ENCODE assay signal across 22 cellular contexts in the genomic region with DNA sequence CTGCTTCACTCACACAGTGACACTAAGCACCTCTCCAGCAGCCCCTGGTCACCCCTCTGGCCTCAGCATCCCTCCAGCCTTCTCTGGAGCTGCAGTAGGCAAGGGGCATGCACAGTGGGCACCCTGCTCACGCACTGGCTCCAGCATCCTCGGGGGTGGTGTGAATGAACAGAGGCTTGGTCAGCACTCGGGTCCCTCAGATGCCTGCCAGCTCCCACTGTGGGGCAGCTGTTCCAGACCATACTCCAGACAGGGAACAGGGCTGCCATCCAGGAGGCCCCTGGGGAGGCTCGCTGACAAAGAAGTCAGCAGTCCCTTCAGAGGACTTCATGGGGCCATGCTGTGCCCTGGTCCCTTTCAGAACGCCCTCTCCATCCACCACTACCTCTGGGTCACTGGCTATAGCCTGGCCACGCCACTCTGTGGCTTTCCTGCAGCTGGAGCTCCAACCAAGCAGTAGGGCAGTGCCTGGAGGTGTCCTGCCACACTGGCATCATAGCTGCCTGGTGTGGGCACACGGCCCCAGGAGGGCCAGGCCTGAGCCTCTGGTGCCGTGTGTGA. TPM values are rescaled to one million over a fixed set of nuclear protein-coding genes. Genes with fewer than 3 reads are reported as not detected.
A peak's percentile ranks its signal among the peaks of the same experiment; 100 is the strongest.
DNase-seq lines count a peak whose midpoint lies in the region; ATAC-seq, FAIRE-seq and TF ChIP-seq lines count a peak whose summit lies in the region.
"Had no signal": no experiment of that assay in that cellular context is flagged by ENCODE, and none has a peak within 500 bp of the region (broad histone marks: within the 10 kb centered on the region; RNA-seq: fewer than 3 reads in every experiment).

No MANE protein-coding gene starts in this region.

- H3K4ac ChIP-seq in neuronal stem cell (ENCODE audit: low read length): no peak overlapping the region

- H3K23ac ChIP-seq in neuronal stem cell (ENCODE audit: low read depth, low read length, poor library complexity): no peak overlapping the region

- no peak overlapping the region for H3K14ac ChIP-seq in neuronal stem cell (ENCODE audit: low read length)

- 53 to 87% (median 84%) methylated on average over 3 to 8 of the region's 8 CpGs for WGBS in stomach, 5 donors
- no CpG with 5 or more reads among the region's 8 CpGs for WGBS in neuronal stem cell (ENCODE audit: extremely low coverage in 2 of 2, insufficient read length in 2 of 2, insufficient replicate concordance in 1 of 2), 2 donors

- H4K91ac ChIP-seq in neuronal stem cell (ENCODE audit: low read depth, low read length, poor library complexity): no peak overlapping the region

- peak; percentile 52 for FAIRE-seq in bronchial epithelial cell (lab: Jason Lieb, UNC)
- FAIRE-seq: TTC549 had no signal

- H3K36me3 ChIP-seq in bronchial epithelial cell (ENCODE audit: control insufficient read depth, insufficient read depth, low read length) (peaks cover 13% of the 10 kb centered on the region), stomach (peaks cover 0 to 15% (median 3%) of the 10 kb centered on the region in 4 donors), neuronal stem cell (replicated peaks in 1 of 2; ENCODE audit: control insufficient read depth in 2 of 2, insufficient read depth in 2 of 2, low read length in 2 of 2) (no peaks in the 10 kb centered on the region)
- H3K36me3 ChIP-seq: thyroid gland had no signal

- H3K18ac ChIP-seq in neuronal stem cell (ENCODE audit: low read length): no peak overlapping the region

- no peaks in the 10 kb centered on the region for H3K9me3 ChIP-seq in stomach
- no peaks in the 10 kb centered on the region for H3K9me3 ChIP-seq in neuronal stem cell (replicated peaks in 1 of 2; ENCODE audit: control insufficient read depth in 2 of 2, insufficient read depth in 1 of 2, low read depth in 1 of 2, low read length in 2 of 2)
- H3K9me3 ChIP-seq: thyroid gland had no signal

- H2BK120ac ChIP-seq in neuronal stem cell (ENCODE audit: low read depth, low read length): no peak overlapping the region

- TF ChIP-seq POLR2A in stomach (IDR thresholded peaks at IDR 0.05) (no peak), GM18505 (IDR thresholded peaks at IDR 0.05; ENCODE audit: borderline replicate concordance, extremely low read depth, insufficient read depth, insufficient read length) (no peak)

- TF ChIP-seq EP300 in stomach (IDR thresholded peaks at IDR 0.05): no peak

- H3K27ac ChIP-seq in stomach (no peak overlapping the region), neuronal stem cell (replicated peaks; ENCODE audit: low read length) (no peak overlapping the region)
- H3K27ac ChIP-seq: thyroid gland had no signal

- DNase-seq in activated CD4-positive, CD25-positive, alpha-beta regulatory T cell treated with anti-CD3 and anti-CD28 coated beads, Interleukin-2, amount 50 U/mL, for 72 hours: peak; percentile 16
- DNase-seq in activated CD4-positive, CD25-positive, alpha-beta regulatory T cell (lab: John Stamatoyannopoulos, UW): no peak
- DNase-seq in bronchial epithelial cell (ENCODE audit: low read depth): no peak
- DNase-seq in islet precursor cell: peak; percentile 47
- peak; percentile 14 for DNase-seq in stomach
- DNase-seq in stimulated activated CD4-positive, alpha-beta T cell treated with anti-CD3 and anti-CD28 coated beads, Interleukin-4, amount 100 ng/mL, for 1 hour: no peak
- no peak for DNase-seq in neuronal stem cell (ENCODE audit: low spot score)
- DNase-seq: activated naive CD4-positive, alpha-beta T cell treated with anti-CD3 and anti-CD28 coated beads, Interleukin-2, amount 10 ng/mL, durations not matched to agents 7 days and 5 days; DMS79 treated with DMSO at 0.1 percent for 48 hours; naive B cell; NCI-H1694; NCI-H446 treated with DMSO at 0.1 percent for 48 hours; stimulated activated CD4-positive, alpha-beta T cell treated with anti-CD3 and anti-CD28 coated beads, Interleukin-2, amount 100 ng/mL, for 48 hours; stimulated activated CD8-positive, alpha-beta memory T cell treated with anti-CD3 and anti-CD28 coated beads, Interleukin-4, amount 100 ng/mL, for 48 hours had no signal

- TF ChIP-seq CTCF in bronchial epithelial cell (IDR thresholded peaks at IDR 0.05; ENCODE audit: insufficient read depth, low read length, severe bottlenecking) (no peak), stomach (IDR thresholded peaks at IDR 0.05) (no peak)

- no peak overlapping the region for H2AK5ac ChIP-seq in neuronal stem cell (ENCODE audit: low read depth, low read length)

- no peak overlapping the region for H4K8ac ChIP-seq in neuronal stem cell (ENCODE audit: low read depth, low read length)

- no peaks in the 10 kb centered on the region for H3K79me1 ChIP-seq in neuronal stem cell (ENCODE audit: low read depth, low read length)

- H3K9ac ChIP-seq in neuronal stem cell (ENCODE audit: low read depth, low read length, poor library complexity): no peak overlapping the region

- no peak overlapping the region for H2BK5ac ChIP-seq in neuronal stem cell (ENCODE audit: low read length)

- no peaks in the 10 kb centered on the region for H3K27me3 ChIP-seq in bronchial epithelial cell (ENCODE audit: control insufficient read depth, insufficient read depth, low read length)
- no peaks in the 10 kb centered on the region for H3K27me3 ChIP-seq in stomach
- H3K27me3 ChIP-seq in neuronal stem cell (ENCODE audit: control insufficient read depth in 3 of 3, insufficient read depth in 3 of 3, low read depth in 1 of 3, low read length in 3 of 3): peaks cover 0 to 6% (median 0%) of the 10 kb centered on the region in 3 experiments
- H3K27me3 ChIP-seq: thyroid gland had no signal

- no peak overlapping the region for H3K4me3 ChIP-seq in bronchial epithelial cell (ENCODE audit: low read depth, low read length)
- no peak overlapping the region for H3K4me3 ChIP-seq in stomach
- no peak overlapping the region for H3K4me3 ChIP-seq in neuronal stem cell (ENCODE audit: low read length in 2 of 2)
- H3K4me3 ChIP-seq: thyroid gland had no signal

- H3K4me1 ChIP-seq in stomach (peaks cover 5 to 30% (median 18%) of the 10 kb centered on the region in 4 donors), neuronal stem cell (ENCODE audit: control insufficient read depth in 2 of 2, insufficient read depth in 1 of 2, low read depth in 1 of 2, low read length in 2 of 2) (peaks cover 0 to 20% of the 10 kb centered on the region in 2 donors)

- H2BK15ac ChIP-seq in neuronal stem cell (ENCODE audit: low read length): no peak overlapping the region

- H3K4me2 ChIP-seq in neuronal stem cell (ENCODE audit: insufficient read depth, low read length, poor library complexity, severe bottlenecking): no peak overlapping the region

- H2BK12ac ChIP-seq in neuronal stem cell (ENCODE audit: low read length): no peak overlapping the region

- no peak overlapping the region for H2AFZ ChIP-seq in neuronal stem cell (ENCODE audit: low read length)

- intact Hi-C loops in stomach (cut with DNase I; ENCODE audit: low total_unique reads): no loop called here

- ATAC-seq in GM18505 (IDR thresholded peaks at IDR 0.05; ENCODE audit: unreplicated experiment): no peak

RNA-seq across cellular contexts. Expression of a gene that starts 26.3 kb away (rescaled TPM):
- total RNA-seq in bronchial epithelial cell (163 and 240 TPM in 2 replicates), stomach (100 to 1,000 TPM in 1 of 5 donors, 10 to 100 TPM in 4; 10.8 to 107 (median 50.0) TPM)
- polyA plus RNA-seq in stomach: 100 to 1,000 TPM in 1 of 3 donors, 1 to 10 TPM in 2; 5.3 to 103 (median 9.3) TPM
- 0.78 TPM for polyA plus RNA-seq in neuronal stem cell (2013, experiment 1 of 2)
- polyA plus RNA-seq in neuronal stem cell (2013, experiment 2 of 2): 0.60 TPM

RNA-seq across cellular contexts. Expression of a gene that starts 34.1 kb away (rescaled TPM):
- total RNA-seq in bronchial epithelial cell: 1.3 and 1.6 TPM in 2 replicates
- under 1 TPM in 1 of 5 donors, not detected in 4; 0.55 TPM for total RNA-seq in stomach
- polyA plus RNA-seq in stomach: 1 to 10 TPM in 1 of 3 donors, under 1 TPM in 1, not detected in 1; 0.46 to 1.0 TPM
- polyA plus RNA-seq in neuronal stem cell (2013, experiment 1 of 2): 0.26 TPM
- 0.30 TPM for polyA plus RNA-seq in neuronal stem cell (2013, experiment 2 of 2)
- total RNA-seq: A172 had no signal

RNA-seq across cellular contexts. Expression of a gene that starts 50.5 kb away (rescaled TPM):
- total RNA-seq in bronchial epithelial cell (not detected in 2 replicates), stomach (under 1 TPM in 1 of 5 donors, not detected in 4; under 0.01 TPM)
- under 1 TPM in 1 of 3 donors, not detected in 2; 0.10 TPM for polyA plus RNA-seq in stomach
- 0.64 TPM for polyA plus RNA-seq in neuronal stem cell (2013, experiment 1 of 2)
- 0.57 TPM for polyA plus RNA-seq in neuronal stem cell (2013, experiment 2 of 2)
- total RNA-seq: A172, fibroblast of lung, HT-29, renal cortical epithelial cell had no signal
- polyA plus RNA-seq: fibroblast of lung had no signal

RNA-seq across cellular contexts. Expression of a gene that starts 54.8 kb away (rescaled TPM):
- not detected in 2 replicates for total RNA-seq in bronchial epithelial cell
- total RNA-seq in stomach: not detected
- not detected for polyA plus RNA-seq in stomach
- not detected for polyA plus RNA-seq in neuronal stem cell (2013, experiment 1 of 2)
- not detected for polyA plus RNA-seq in neuronal stem cell (2013, experiment 2 of 2)
- total RNA-seq: A172, fibroblast of lung, HT-29, liver, renal cortical epithelial cell had no signal
- polyA plus RNA-seq: fibroblast of lung, liver had no signal

Comparison
In these comparisons a context has a peak if more than half of its experiments do, and no peak if none do; other contexts are left out.
1. DNase-seq: peak in activated CD4-positive, CD25-positive, alpha-beta regulatory T cell treated with anti-CD3 and anti-CD28 coated beads, Interleukin-2, amount 50 U/mL, for 72 hours (single experiment), islet precursor cell (single experiment) and stomach (single experiment); none in activated CD4-positive, CD25-positive, alpha-beta regulatory T cell (0 of 4), bronchial epithelial cell (single experiment), stimulated activated CD4-positive, alpha-beta T cell treated with anti-CD3 and anti-CD28 coated beads, Interleukin-4, amount 100 ng/mL, for 1 hour (single experiment) and neuronal stem cell (single experiment).